11 cellular contexts compared by ENCODE assay signal in genomic region chr10:130686680-130687300, GRCh38.
A peak's percentile ranks its signal among the peaks of the same experiment; 100 is the strongest.
DNase-seq lines count a peak whose midpoint lies in the region; ATAC-seq, FAIRE-seq and TF ChIP-seq lines count a peak whose summit lies in the region.
"Had no signal": no experiment of that assay in that cellular context is flagged by ENCODE, and none has a peak within 500 bp of the region (broad histone marks: within the 10 kb centered on the region; RNA-seq: fewer than 3 reads in every experiment).

No MANE protein-coding gene starts in this region.

- H4K20me1 ChIP-seq in HepG2 (ENCODE audit: insufficient read depth, low read length) = no peaks in the 10 kb centered on the region

- TF ChIP-seq CTCF in C4-2B (conservative IDR thresholded peaks at IDR 0.05) (peak; percentile 90), HepG2 (CRISPR knock-in tag; IDR thresholded peaks at IDR 0.05) (peak; percentile 58)

- CTCF ChIA-PET in HepG2 (lab: Yijun Ruan, JAX; ENCODE audit: low intra/inter-chr PET ratio, low total read pairs) = no interaction called here

- no peaks in the 10 kb centered on the region; the same call in 1 of the 2 replicates for H3K9me3 ChIP-seq in HepG2 (ENCODE audit: low read length)

- POLR2A ChIA-PET in HepG2 (lab: Yijun Ruan, JAX) = no interaction called here

- ATAC-seq in HepG2 (peak; percentile 81), GM18517 (IDR thresholded peaks at IDR 0.05; ENCODE audit: unreplicated experiment) (no peak), HG02938 (IDR thresholded peaks at IDR 0.05; ENCODE audit: unreplicated experiment) (no peak)

- WGBS in HepG2 (ENCODE audit: low lambda C conversion rate) = under 1% methylated on average over 6 of the region's 6 CpGs

- H2AFZ ChIP-seq in HepG2 (ENCODE audit: low read length) = no peak overlapping the region

- BruUV-seq in HepG2 (replicated peaks; lab: Mats Ljungman, UMichigan) = no TSS peak

- no peak for TF ChIP-seq POLR2A in HepG2 (IDR thresholded peaks at IDR 0.05; ENCODE audit: insufficient read depth in 1 of 2, low read depth in 2 of 2, low read length in 2 of 2)

- peaks cover 0 to 6% of the 10 kb centered on the region in 2 experiments; a peak in 2 of 5 replicates for H3K27me3 ChIP-seq in HepG2 (ENCODE audit: control insufficient read depth in 1 of 2, insufficient read depth in 2 of 2, low read length in 2 of 2)

- TF ChIP-seq EP300 in Ishikawa (IDR thresholded peaks at IDR 0.05; ENCODE audit: borderline replicate concordance) (no peak), HepG2 (IDR thresholded peaks at IDR 0.05; ENCODE audit: low read depth in 2 of 2, low read length in 2 of 2) (no peak), HepG2 (CRISPR knock-in tag; IDR thresholded peaks at IDR 0.05; ENCODE audit: borderline replicate concordance) (no peak)

- no peak overlapping the region for H3K4me2 ChIP-seq in HepG2 (ENCODE audit: low read depth, low read length)

- TF ChIP-seq RAD21 in Ishikawa (IDR thresholded peaks at IDR 0.05; ENCODE audit: low read depth) (peak; percentile 46), HepG2 (CRISPR knock-in tag; IDR thresholded peaks at IDR 0.05) (no peak)

- intact Hi-C loops in HepG2 (cut with micrococcal nuclease; ENCODE audit: unreplicated experiment) = no loop called here

- H3K4me3 ChIP-seq in HepG2 (replicated peaks in 1 of 3; ENCODE audit: insufficient read depth in 1 of 3, low read depth in 2 of 3, low read length in 3 of 3) = no peak overlapping the region

- no peaks in the 10 kb centered on the region for H3K36me3 ChIP-seq in HepG2 (replicated peaks in 1 of 2; ENCODE audit: control insufficient read depth in 1 of 2, insufficient read depth in 2 of 2, low read length in 2 of 2)

- no peaks in the 10 kb centered on the region for H3K4me1 ChIP-seq in HepG2 (ENCODE audit: insufficient read depth, low read length)

- DNase-seq in SW480 (ENCODE audit: low spot score) (peak; percentile 64), HepG2 (ENCODE audit: low spot score) (peak; percentile 12), NOMO-1 (lab: John Stamatoyannopoulos, UW; ENCODE audit: unreplicated experiment in 2 of 2) (no peak)
- no peak for DNase-seq in activated CD4-positive, CD25-positive, alpha-beta regulatory T cell treated with anti-CD3 and anti-CD28 coated beads, Interleukin-2, amount 50 U/mL, for 72 hours
- DNase-seq: activated naive CD8-positive, alpha-beta T cell treated with anti-CD3 and anti-CD28 coated beads, Interleukin-2, amount 10 ng/mL, durations not matched to agents 7 days and 5 days; COR-L47; HCEC 1CT had no signal

- no peak overlapping the region for H3K27ac ChIP-seq in C4-2B
- H3K27ac ChIP-seq in HepG2 (ENCODE audit: extremely low read length, insufficient read depth, low read length) = no peak overlapping the region

- no peaks in the 10 kb centered on the region for H3K79me2 ChIP-seq in HepG2 (ENCODE audit: insufficient read depth, low read length)

- FAIRE-seq in HepG2 (lab: Jason Lieb, UNC) = peak; percentile 60

- H3K9ac ChIP-seq in HepG2 (ENCODE audit: insufficient read depth, low read depth, low read length) = no peak overlapping the region

- in situ Hi-C loops in HepG2 (cut with HindIII; ENCODE audit: extremely low pct_ligation_motif_present, low pct_unique_long_range_greater_than_20kb) = no loop called here

TF ChIP-seq in Ishikawa, 13 proteins besides CTCF, POLR2A, EP300 and RAD21:
- TF ChIP-seq TAF1 (IDR thresholded peaks at IDR 0.05; ENCODE audit: low read depth) (no peak), FOXM1 (IDR thresholded peaks at IDR 0.05; ENCODE audit: borderline replicate concordance, low read depth) (no peak), TCF12 (IDR thresholded peaks at IDR 0.05; ENCODE audit: low read depth) (no peak), EGR1 (IDR thresholded peaks at IDR 0.05) (no peak), TEAD4 (IDR thresholded peaks at IDR 0.05) (no peak), CREB1 (IDR thresholded peaks at IDR 0.05; ENCODE audit: low read depth) (no peak), YY1 (IDR thresholded peaks at IDR 0.05; ENCODE audit: low read depth) (no peak), ZBTB7A (IDR thresholded peaks at IDR 0.05; ENCODE audit: low read depth) (no peak), NFIC (IDR thresholded peaks at IDR 0.05) (no peak), CEBPB (IDR thresholded peaks at IDR 0.05) (no peak)
- TF ChIP-seq, protein P1, sequence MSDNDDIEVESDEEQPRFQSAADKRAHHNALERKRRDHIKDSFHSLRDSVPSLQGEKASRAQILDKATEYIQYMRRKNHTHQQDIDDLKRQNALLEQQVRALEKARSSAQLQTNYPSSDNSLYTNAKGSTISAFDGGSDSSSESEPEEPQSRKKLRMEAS (IDR thresholded peaks at IDR 0.05) = no peak
- TF ChIP-seq, protein P2, sequence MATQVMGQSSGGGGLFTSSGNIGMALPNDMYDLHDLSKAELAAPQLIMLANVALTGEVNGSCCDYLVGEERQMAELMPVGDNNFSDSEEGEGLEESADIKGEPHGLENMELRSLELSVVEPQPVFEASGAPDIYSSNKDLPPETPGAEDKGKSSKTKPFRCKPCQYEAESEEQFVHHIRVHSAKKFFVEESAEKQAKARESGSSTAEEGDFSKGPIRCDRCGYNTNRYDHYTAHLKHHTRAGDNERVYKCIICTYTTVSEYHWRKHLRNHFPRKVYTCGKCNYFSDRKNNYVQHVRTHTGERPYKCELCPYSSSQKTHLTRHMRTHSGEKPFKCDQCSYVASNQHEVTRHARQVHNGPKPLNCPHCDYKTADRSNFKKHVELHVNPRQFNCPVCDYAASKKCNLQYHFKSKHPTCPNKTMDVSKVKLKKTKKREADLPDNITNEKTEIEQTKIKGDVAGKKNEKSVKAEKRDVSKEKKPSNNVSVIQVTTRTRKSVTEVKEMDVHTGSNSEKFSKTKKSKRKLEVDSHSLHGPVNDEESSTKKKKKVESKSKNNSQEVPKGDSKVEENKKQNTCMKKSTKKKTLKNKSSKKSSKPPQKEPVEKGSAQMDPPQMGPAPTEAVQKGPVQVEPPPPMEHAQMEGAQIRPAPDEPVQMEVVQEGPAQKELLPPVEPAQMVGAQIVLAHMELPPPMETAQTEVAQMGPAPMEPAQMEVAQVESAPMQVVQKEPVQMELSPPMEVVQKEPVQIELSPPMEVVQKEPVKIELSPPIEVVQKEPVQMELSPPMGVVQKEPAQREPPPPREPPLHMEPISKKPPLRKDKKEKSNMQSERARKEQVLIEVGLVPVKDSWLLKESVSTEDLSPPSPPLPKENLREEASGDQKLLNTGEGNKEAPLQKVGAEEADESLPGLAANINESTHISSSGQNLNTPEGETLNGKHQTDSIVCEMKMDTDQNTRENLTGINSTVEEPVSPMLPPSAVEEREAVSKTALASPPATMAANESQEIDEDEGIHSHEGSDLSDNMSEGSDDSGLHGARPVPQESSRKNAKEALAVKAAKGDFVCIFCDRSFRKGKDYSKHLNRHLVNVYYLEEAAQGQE (IDR thresholded peaks at IDR 0.05; ENCODE audit: low read depth) = no peak

TF ChIP-seq in HepG2, 621 proteins besides CTCF, POLR2A, EP300 and RAD21:
- TF ChIP-seq KLF11 (CRISPR knock-in tag; IDR thresholded peaks at IDR 0.05) = no peak
- TF ChIP-seq SMC3 (IDR thresholded peaks at IDR 0.05; ENCODE audit: low read length) = 0 out of 2 replicates have a peak, but pooled peaks have one; percentile 25
- TF ChIP-seq STAG1 (CRISPR knock-in tag; IDR thresholded peaks at IDR 0.05) = peak; percentile 68
- TF ChIP-seq, protein P3, sequence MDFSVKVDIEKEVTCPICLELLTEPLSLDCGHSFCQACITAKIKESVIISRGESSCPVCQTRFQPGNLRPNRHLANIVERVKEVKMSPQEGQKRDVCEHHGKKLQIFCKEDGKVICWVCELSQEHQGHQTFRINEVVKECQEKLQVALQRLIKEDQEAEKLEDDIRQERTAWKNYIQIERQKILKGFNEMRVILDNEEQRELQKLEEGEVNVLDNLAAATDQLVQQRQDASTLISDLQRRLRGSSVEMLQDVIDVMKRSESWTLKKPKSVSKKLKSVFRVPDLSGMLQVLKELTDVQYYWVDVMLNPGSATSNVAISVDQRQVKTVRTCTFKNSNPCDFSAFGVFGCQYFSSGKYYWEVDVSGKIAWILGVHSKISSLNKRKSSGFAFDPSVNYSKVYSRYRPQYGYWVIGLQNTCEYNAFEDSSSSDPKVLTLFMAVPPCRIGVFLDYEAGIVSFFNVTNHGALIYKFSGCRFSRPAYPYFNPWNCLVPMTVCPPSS (IDR thresholded peaks at IDR 0.05) = no peak
- no peak for TF ChIP-seq REL (CRISPR knock-in tag; conservative IDR thresholded peaks at IDR 0.05)
- TF ChIP-seq NKX3-1 (CRISPR knock-in tag; IDR thresholded peaks at IDR 0.05) = no peak

Comparison
In these comparisons a context has a peak if more than half of its experiments do, and no peak if none do; other contexts are left out.
1. DNase-seq: peak in SW480 (single experiment) and HepG2 (single experiment); none in NOMO-1 (0 of 2) and activated CD4-positive, CD25-positive, alpha-beta regulatory T cell treated with anti-CD3 and anti-CD28 coated beads, Interleukin-2, amount 50 U/mL, for 72 hours (single experiment).